ENCODE assay signal across 34 cellular contexts in the genomic region with DNA sequence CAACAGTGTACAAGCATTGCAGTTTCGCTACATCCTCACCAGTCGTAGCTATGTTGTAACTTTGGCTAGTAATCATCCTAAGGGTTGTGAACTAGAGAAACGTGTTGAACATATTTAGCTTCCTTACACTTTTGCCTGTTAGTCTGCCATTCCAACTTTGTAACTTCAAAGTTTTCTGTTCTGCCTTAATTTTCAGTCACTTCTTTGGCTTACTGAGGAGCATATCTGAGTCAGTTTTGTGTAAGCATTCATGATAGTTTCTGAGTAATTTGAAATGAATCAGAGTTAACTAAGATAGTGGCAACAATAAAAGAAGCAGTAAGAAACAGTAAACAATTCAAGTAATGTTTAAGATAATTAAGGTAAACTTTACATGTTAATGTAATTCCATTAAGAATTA. TPM values are rescaled to one million over a fixed set of nuclear protein-coding genes. Genes with fewer than 3 reads are reported as not detected.
A peak's percentile ranks its signal among the peaks of the same experiment; 100 is the strongest.
DNase-seq lines count a peak whose midpoint lies in the region; ATAC-seq and TF ChIP-seq lines count a peak whose summit lies in the region.
"Had no signal": no experiment of that assay in that cellular context is flagged by ENCODE, and none has a peak within 500 bp of the region (broad histone marks: within the 10 kb centered on the region; RNA-seq: fewer than 3 reads in every experiment).

No MANE protein-coding gene starts in this region.

- peaks cover 1% of the 10 kb centered on the region for H3K36me3 ChIP-seq in fibroblast of lung (ENCODE audit: control insufficient read depth, insufficient read depth, low read length)

- DNase-seq in activated naive CD8-positive, alpha-beta T cell treated with anti-CD3 and anti-CD28 coated beads for 36 hours: no peak
- DNase-seq in fibroblast of lung (ENCODE audit: low read depth in 2 of 2) (peak; percentile 10 to 25), Right ventricle myocardium superior (no peak), DMS114 treated with DMSO at 0.1 percent for 48 hours (lab: John Stamatoyannopoulos, UW; ENCODE audit: unreplicated experiment) (no peak)
- DNase-seq: activated CD4-positive, alpha-beta T cell treated with anti-CD3 and anti-CD28 coated beads, Interleukin-2, amount 10 ng/mL, durations not matched to agents 7 days and 5 days; activated naive CD4-positive, alpha-beta T cell treated with anti-CD3 and anti-CD28 coated beads for 36 hours; aorta; central memory CD4-positive, alpha-beta T cell; COR-L47; DMS79; endodermal cell; esophagus squamous epithelium; heart left ventricle; Karpas-422; kidney glomerular epithelial cell; lower lobe of right lung; natural killer cell; NCI-H187; NCI-H2171; NCI-H524; SHP77; stimulated activated CD8-positive, alpha-beta memory T cell treated with anti-CD3 and anti-CD28 coated beads, Interleukin-4, amount 100 ng/mL, for 48 hours; stomach; SW 1271; T1000 had no signal

- H3K27ac ChIP-seq in fibroblast of lung (ENCODE audit: insufficient read depth, low read length): no peak overlapping the region
- H3K27ac ChIP-seq: BLaER1 treated with 17β-estradiol and CSF1 and Interleukin-3, amounts not matched to agents 10 nM and 100 nM; esophagus squamous epithelium; heart left ventricle; HL-60; lower lobe of right lung; skin epidermis; stomach; tibial nerve had no signal

- H3K9ac ChIP-seq in fibroblast of lung (ENCODE audit: insufficient read depth, low read length): no peak overlapping the region
- H3K9ac ChIP-seq: BLaER1 treated with 17β-estradiol and CSF1 and Interleukin-3, amounts not matched to agents 10 nM and 100 nM had no signal

- H3K9me3 Mint-ChIP-seq in activated naive CD8-positive, alpha-beta T cell (ENCODE audit: low read depth): no peaks in the 10 kb centered on the region
- H3K9me3 Mint-ChIP-seq in activated naive CD8-positive, alpha-beta T cell treated with anti-CD3 and anti-CD28 coated beads for 36 hours: no peaks in the 10 kb centered on the region
- H3K9me3 Mint-ChIP-seq in activated T-helper 17 cell treated with anti-CD3 and anti-CD28 coated beads, Interleukin-2, amount 50 U/mL, for 72 hours: no peaks in the 10 kb centered on the region
- H3K9me3 Mint-ChIP-seq: activated CD4-positive, alpha-beta T cell treated with anti-CD3 and anti-CD28 coated beads, Interleukin-2, amount 10 ng/mL, durations not matched to agents 7 days and 5 days; activated naive CD4-positive, alpha-beta T cell treated with anti-CD3 and anti-CD28 coated beads for 36 hours; dendritic cell treated with granulocyte-macrophage colony-stimulating factor and Interleukin-4, amounts not matched to agents 40 ng/mL and 50 ng/mL, for 4 days; endodermal cell; natural killer cell had no signal

- no peaks in the 10 kb centered on the region for H3K79me2 ChIP-seq in fibroblast of lung (ENCODE audit: control insufficient read depth, insufficient read depth, low read length)

- ATAC-seq in activated T-helper 17 cell treated with anti-CD3 and anti-CD28 coated beads, Interleukin-2, amount 50 U/mL, for 72 hours (replicated peaks): no peak
- ATAC-seq in HG02623 (IDR thresholded peaks at IDR 0.05; ENCODE audit: unreplicated experiment) (no peak), Right ventricle myocardium superior (ENCODE audit: poor library complexity) (no peak), HG03196 (IDR thresholded peaks at IDR 0.05; ENCODE audit: unreplicated experiment) (no peak)
- ATAC-seq: heart left ventricle, lower lobe of right lung, natural killer cell had no signal

- no peaks in the 10 kb centered on the region for H4K20me1 ChIP-seq in fibroblast of lung (ENCODE audit: control insufficient read depth, extremely low read depth, insufficient read depth, low read length)
- H4K20me1 ChIP-seq: BLaER1 treated with 17β-estradiol and CSF1 and Interleukin-3, amounts not matched to agents 10 nM and 100 nM had no signal

- no peak overlapping the region for H3K4me2 ChIP-seq in fibroblast of lung (ENCODE audit: extremely low read depth, insufficient read depth, low read length)
- H3K4me2 ChIP-seq: BLaER1 treated with 17β-estradiol and CSF1 and Interleukin-3, amounts not matched to agents 10 nM and 100 nM had no signal

- H3K4me3 ChIP-seq in fibroblast of lung (replicated peaks in 1 of 4; ENCODE audit: control extremely low read depth in 1 of 4, insufficient read depth in 1 of 4, low read depth in 3 of 4, low read length in 4 of 4): no peak overlapping the region
- H3K4me3 ChIP-seq: BLaER1 treated with 17β-estradiol and CSF1 and Interleukin-3, amounts not matched to agents 10 nM and 100 nM; esophagus squamous epithelium; heart left ventricle; lower lobe of right lung; skin epidermis; stomach; tibial nerve had no signal

- peak overlapping the region; percentile 10 for H3K27ac Mint-ChIP-seq in activated naive CD8-positive, alpha-beta T cell
- H3K27ac Mint-ChIP-seq in activated naive CD8-positive, alpha-beta T cell treated with anti-CD3 and anti-CD28 coated beads for 36 hours: no peak overlapping the region
- H3K27ac Mint-ChIP-seq in activated T-helper 17 cell treated with anti-CD3 and anti-CD28 coated beads, Interleukin-2, amount 50 U/mL, for 72 hours: peak overlapping the region; percentile 55
- H3K27ac Mint-ChIP-seq: activated CD4-positive, alpha-beta T cell treated with anti-CD3 and anti-CD28 coated beads, Interleukin-2, amount 10 ng/mL, durations not matched to agents 7 days and 5 days; activated naive CD4-positive, alpha-beta T cell treated with anti-CD3 and anti-CD28 coated beads for 36 hours; dendritic cell treated with granulocyte-macrophage colony-stimulating factor and Interleukin-4, amounts not matched to agents 40 ng/mL and 50 ng/mL, for 4 days; endodermal cell had no signal

- no peaks in the 10 kb centered on the region for H3K9me3 ChIP-seq in fibroblast of lung (ENCODE audit: control insufficient read depth, insufficient read depth, low read depth, low read length)
- H3K9me3 ChIP-seq: esophagus squamous epithelium, heart left ventricle, lower lobe of right lung, stomach, tibial nerve had no signal

- H3K4me1 Mint-ChIP-seq in activated naive CD8-positive, alpha-beta T cell (ENCODE audit: low read depth): peaks cover 2% of the 10 kb centered on the region
- peaks cover 5% of the 10 kb centered on the region for H3K4me1 Mint-ChIP-seq in activated naive CD8-positive, alpha-beta T cell treated with anti-CD3 and anti-CD28 coated beads for 36 hours
- peaks cover 4% of the 10 kb centered on the region for H3K4me1 Mint-ChIP-seq in activated T-helper 17 cell treated with anti-CD3 and anti-CD28 coated beads, Interleukin-2, amount 50 U/mL, for 72 hours

- peaks cover 3% of the 10 kb centered on the region for H3K4me1 ChIP-seq in fibroblast of lung (ENCODE audit: control insufficient read depth, extremely low read depth, insufficient read depth, low read length)
- H3K4me1 ChIP-seq: esophagus squamous epithelium, lower lobe of right lung, stomach, tibial nerve had no signal

- no peak overlapping the region for H3K4me3 Mint-ChIP-seq in activated naive CD8-positive, alpha-beta T cell
- H3K4me3 Mint-ChIP-seq in activated naive CD8-positive, alpha-beta T cell treated with anti-CD3 and anti-CD28 coated beads for 36 hours: no peak overlapping the region
- H3K4me3 Mint-ChIP-seq in activated T-helper 17 cell treated with anti-CD3 and anti-CD28 coated beads, Interleukin-2, amount 50 U/mL, for 72 hours: no peak overlapping the region
- H3K4me3 Mint-ChIP-seq: activated CD4-positive, alpha-beta T cell treated with anti-CD3 and anti-CD28 coated beads, Interleukin-2, amount 10 ng/mL, durations not matched to agents 7 days and 5 days; activated naive CD4-positive, alpha-beta T cell treated with anti-CD3 and anti-CD28 coated beads for 36 hours; dendritic cell treated with granulocyte-macrophage colony-stimulating factor and Interleukin-4, amounts not matched to agents 40 ng/mL and 50 ng/mL, for 4 days; endodermal cell; natural killer cell had no signal

- no peak for TF ChIP-seq CTCF in fibroblast of lung (conservative IDR thresholded peaks at IDR 0.05 in 1 of 2, IDR thresholded peaks at IDR 0.05 in 1 of 2; ENCODE audit: low read depth in 1 of 2, low read length in 2 of 2)

- H3K27me3 Mint-ChIP-seq in activated naive CD8-positive, alpha-beta T cell: no peaks in the 10 kb centered on the region
- no peaks in the 10 kb centered on the region for H3K27me3 Mint-ChIP-seq in activated naive CD8-positive, alpha-beta T cell treated with anti-CD3 and anti-CD28 coated beads for 36 hours
- no peaks in the 10 kb centered on the region for H3K27me3 Mint-ChIP-seq in activated T-helper 17 cell treated with anti-CD3 and anti-CD28 coated beads, Interleukin-2, amount 50 U/mL, for 72 hours
- H3K27me3 Mint-ChIP-seq: activated CD4-positive, alpha-beta T cell treated with anti-CD3 and anti-CD28 coated beads, Interleukin-2, amount 10 ng/mL, durations not matched to agents 7 days and 5 days; dendritic cell treated with granulocyte-macrophage colony-stimulating factor and Interleukin-4, amounts not matched to agents 40 ng/mL and 50 ng/mL, for 4 days had no signal

- intact Hi-C loops in Right ventricle myocardium superior (cut with DNase I): no loop called here

- peaks cover 15% of the 10 kb centered on the region for H3K36me3 Mint-ChIP-seq in activated naive CD8-positive, alpha-beta T cell
- H3K36me3 Mint-ChIP-seq in activated naive CD8-positive, alpha-beta T cell treated with anti-CD3 and anti-CD28 coated beads for 36 hours: peaks cover 34% of the 10 kb centered on the region
- peaks cover 63% of the 10 kb centered on the region for H3K36me3 Mint-ChIP-seq in activated T-helper 17 cell treated with anti-CD3 and anti-CD28 coated beads, Interleukin-2, amount 50 U/mL, for 72 hours (ENCODE audit: low read depth)

- no peak overlapping the region for H2AFZ ChIP-seq in fibroblast of lung (ENCODE audit: low read length)

- H3K27me3 ChIP-seq in fibroblast of lung (ENCODE audit: control insufficient read depth, insufficient read depth, low read length): no peaks in the 10 kb centered on the region
- H3K27me3 ChIP-seq: BLaER1 treated with 17β-estradiol and CSF1 and Interleukin-3, amounts not matched to agents 10 nM and 100 nM; esophagus squamous epithelium; heart left ventricle; stomach; tibial nerve had no signal

RNA-seq across cellular contexts. Expression of a gene that starts 58.9 kb away (rescaled TPM):
- total RNA-seq in activated naive CD8-positive, alpha-beta T cell treated with anti-CD3 and anti-CD28 coated beads for 36 hours: 10 to 100 TPM; 72.6 to 74.7 TPM
- 10 to 100 TPM; 41.0 to 72.5 TPM for total RNA-seq in activated T-helper 17 cell treated with anti-CD3 and anti-CD28 coated beads, Interleukin-2, amount 50 U/mL, for 72 hours
- 12.6 and 16.2 TPM in 2 replicates for total RNA-seq in fibroblast of lung
- polyA plus RNA-seq in fibroblast of lung: 25.6 and 31.6 TPM in 2 replicates
- 16.4 and 19.1 TPM in 2 replicates for polyA plus RNA-seq in fibroblast of lung (2012)
- polyA minus RNA-seq in fibroblast of lung (ENCODE audit: low replicate concordance): 8.1 and 11.3 TPM in 2 replicates
- total RNA-seq in Right ventricle myocardium superior: 121 TPM

Comparison
In these comparisons a context has a peak if more than half of its experiments do, and no peak if none do; other contexts are left out.
1. DNase-seq: peak in fibroblast of lung (2 of 2); none in activated naive CD8-positive, alpha-beta T cell treated with anti-CD3 and anti-CD28 coated beads for 36 hours (single experiment), Right ventricle myocardium superior (single experiment) and DMS114 treated with DMSO at 0.1 percent for 48 hours (single experiment).